Comparison of ENCODE assay signal across 1 cellular context in genomic region chr18:6414118-6414722, GRCh38.
TF ChIP-seq lines count a peak whose summit lies in the region.

No MANE protein-coding gene starts in this region.

TF ChIP-seq in HepG2, 621 proteins besides CTCF, POLR2A, EP300 and RAD21 (continued from another document and continues in another):
- TF ChIP-seq, protein P1, sequence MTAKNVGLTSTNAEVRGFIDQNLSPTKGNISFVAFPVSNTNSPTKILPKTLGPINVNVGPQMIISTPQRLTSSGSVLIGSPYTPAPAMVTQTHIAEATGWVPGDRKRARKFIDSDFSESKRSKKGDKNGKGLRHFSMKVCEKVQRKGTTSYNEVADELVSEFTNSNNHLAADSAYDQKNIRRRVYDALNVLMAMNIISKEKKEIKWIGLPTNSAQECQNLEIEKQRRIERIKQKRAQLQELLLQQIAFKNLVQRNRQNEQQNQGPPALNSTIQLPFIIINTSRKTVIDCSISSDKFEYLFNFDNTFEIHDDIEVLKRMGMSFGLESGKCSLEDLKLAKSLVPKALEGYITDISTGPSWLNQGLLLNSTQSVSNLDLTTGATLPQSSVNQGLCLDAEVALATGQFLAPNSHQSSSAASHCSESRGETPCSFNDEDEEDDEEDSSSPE (CRISPR knock-in tag; IDR thresholded peaks at IDR 0.05) = 0 out of 2 replicates have a peak, but pooled peaks have one; percentile 25
- no peak for TF ChIP-seq PAX8 (CRISPR knock-in tag; IDR thresholded peaks at IDR 0.05; ENCODE audit: borderline replicate concordance)
- peak; percentile 69; the same call in 1 of the 2 replicates for TF ChIP-seq ZNF446 (CRISPR knock-in tag; IDR thresholded peaks at IDR 0.05)
- TF ChIP-seq MNT (IDR thresholded peaks at IDR 0.05) = no peak
- TF ChIP-seq, protein P2, sequence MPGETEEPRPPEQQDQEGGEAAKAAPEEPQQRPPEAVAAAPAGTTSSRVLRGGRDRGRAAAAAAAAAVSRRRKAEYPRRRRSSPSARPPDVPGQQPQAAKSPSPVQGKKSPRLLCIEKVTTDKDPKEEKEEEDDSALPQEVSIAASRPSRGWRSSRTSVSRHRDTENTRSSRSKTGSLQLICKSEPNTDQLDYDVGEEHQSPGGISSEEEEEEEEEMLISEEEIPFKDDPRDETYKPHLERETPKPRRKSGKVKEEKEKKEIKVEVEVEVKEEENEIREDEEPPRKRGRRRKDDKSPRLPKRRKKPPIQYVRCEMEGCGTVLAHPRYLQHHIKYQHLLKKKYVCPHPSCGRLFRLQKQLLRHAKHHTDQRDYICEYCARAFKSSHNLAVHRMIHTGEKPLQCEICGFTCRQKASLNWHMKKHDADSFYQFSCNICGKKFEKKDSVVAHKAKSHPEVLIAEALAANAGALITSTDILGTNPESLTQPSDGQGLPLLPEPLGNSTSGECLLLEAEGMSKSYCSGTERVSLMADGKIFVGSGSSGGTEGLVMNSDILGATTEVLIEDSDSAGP (CRISPR knock-in tag; IDR thresholded peaks at IDR 0.05; ENCODE audit: borderline replicate concordance) = peak; percentile 56
- TF ChIP-seq, protein P3, sequence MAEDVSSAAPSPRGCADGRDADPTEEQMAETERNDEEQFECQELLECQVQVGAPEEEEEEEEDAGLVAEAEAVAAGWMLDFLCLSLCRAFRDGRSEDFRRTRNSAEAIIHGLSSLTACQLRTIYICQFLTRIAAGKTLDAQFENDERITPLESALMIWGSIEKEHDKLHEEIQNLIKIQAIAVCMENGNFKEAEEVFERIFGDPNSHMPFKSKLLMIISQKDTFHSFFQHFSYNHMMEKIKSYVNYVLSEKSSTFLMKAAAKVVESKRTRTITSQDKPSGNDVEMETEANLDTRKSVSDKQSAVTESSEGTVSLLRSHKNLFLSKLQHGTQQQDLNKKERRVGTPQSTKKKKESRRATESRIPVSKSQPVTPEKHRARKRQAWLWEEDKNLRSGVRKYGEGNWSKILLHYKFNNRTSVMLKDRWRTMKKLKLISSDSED (CRISPR knock-in tag; IDR thresholded peaks at IDR 0.05) = no peak
- TF ChIP-seq HIVEP1 (CRISPR knock-in tag; IDR thresholded peaks at IDR 0.05) = no peak
- TF ChIP-seq ZBTB49 (CRISPR knock-in tag; IDR thresholded peaks at IDR 0.05; ENCODE audit: borderline replicate concordance) = no peak
- no peak; the same call in 1 of the 2 replicates for TF ChIP-seq ZFP90 (CRISPR knock-in tag; IDR thresholded peaks at IDR 0.05; ENCODE audit: borderline replicate concordance)
- TF ChIP-seq, protein P4, sequence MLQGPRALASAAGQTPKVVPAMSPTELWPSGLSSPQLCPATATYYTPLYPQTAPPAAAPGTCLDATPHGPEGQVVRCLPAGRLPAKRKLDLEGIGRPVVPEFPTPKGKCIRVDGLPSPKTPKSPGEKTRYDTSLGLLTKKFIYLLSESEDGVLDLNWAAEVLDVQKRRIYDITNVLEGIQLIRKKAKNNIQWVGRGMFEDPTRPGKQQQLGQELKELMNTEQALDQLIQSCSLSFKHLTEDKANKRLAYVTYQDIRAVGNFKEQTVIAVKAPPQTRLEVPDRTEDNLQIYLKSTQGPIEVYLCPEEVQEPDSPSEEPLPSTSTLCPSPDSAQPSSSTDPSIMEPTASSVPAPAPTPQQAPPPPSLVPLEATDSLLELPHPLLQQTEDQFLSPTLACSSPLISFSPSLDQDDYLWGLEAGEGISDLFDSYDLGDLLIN (CRISPR knock-in tag; IDR thresholded peaks at IDR 0.05; ENCODE audit: borderline replicate concordance) = 0 out of 2 replicates have a peak, but pooled peaks have one; percentile 25
- no peak for TF ChIP-seq ZNF770 (CRISPR knock-in tag; IDR thresholded peaks at IDR 0.05)
- TF ChIP-seq, protein P5, sequence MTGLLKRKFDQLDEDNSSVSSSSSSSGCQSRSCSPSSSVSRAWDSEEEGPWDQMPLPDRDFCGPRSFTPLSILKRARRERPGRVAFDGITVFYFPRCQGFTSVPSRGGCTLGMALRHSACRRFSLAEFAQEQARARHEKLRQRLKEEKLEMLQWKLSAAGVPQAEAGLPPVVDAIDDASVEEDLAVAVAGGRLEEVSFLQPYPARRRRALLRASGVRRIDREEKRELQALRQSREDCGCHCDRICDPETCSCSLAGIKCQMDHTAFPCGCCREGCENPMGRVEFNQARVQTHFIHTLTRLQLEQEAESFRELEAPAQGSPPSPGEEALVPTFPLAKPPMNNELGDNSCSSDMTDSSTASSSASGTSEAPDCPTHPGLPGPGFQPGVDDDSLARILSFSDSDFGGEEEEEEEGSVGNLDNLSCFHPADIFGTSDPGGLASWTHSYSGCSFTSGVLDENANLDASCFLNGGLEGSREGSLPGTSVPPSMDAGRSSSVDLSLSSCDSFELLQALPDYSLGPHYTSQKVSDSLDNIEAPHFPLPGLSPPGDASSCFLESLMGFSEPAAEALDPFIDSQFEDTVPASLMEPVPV (CRISPR knock-in tag; IDR thresholded peaks at IDR 0.05) = peak; percentile 39; the same call in 1 of the 2 replicates
- 0 out of 2 replicates have a peak, but pooled peaks have one; percentile 8 for TF ChIP-seq THAP11 (CRISPR knock-in tag; IDR thresholded peaks at IDR 0.05)
- TF ChIP-seq ZNF788 (CRISPR knock-in tag; IDR thresholded peaks at IDR 0.05; ENCODE audit: borderline replicate concordance) = peak; percentile 20; the same call in 1 of the 2 replicates
- TF ChIP-seq, protein P6, sequence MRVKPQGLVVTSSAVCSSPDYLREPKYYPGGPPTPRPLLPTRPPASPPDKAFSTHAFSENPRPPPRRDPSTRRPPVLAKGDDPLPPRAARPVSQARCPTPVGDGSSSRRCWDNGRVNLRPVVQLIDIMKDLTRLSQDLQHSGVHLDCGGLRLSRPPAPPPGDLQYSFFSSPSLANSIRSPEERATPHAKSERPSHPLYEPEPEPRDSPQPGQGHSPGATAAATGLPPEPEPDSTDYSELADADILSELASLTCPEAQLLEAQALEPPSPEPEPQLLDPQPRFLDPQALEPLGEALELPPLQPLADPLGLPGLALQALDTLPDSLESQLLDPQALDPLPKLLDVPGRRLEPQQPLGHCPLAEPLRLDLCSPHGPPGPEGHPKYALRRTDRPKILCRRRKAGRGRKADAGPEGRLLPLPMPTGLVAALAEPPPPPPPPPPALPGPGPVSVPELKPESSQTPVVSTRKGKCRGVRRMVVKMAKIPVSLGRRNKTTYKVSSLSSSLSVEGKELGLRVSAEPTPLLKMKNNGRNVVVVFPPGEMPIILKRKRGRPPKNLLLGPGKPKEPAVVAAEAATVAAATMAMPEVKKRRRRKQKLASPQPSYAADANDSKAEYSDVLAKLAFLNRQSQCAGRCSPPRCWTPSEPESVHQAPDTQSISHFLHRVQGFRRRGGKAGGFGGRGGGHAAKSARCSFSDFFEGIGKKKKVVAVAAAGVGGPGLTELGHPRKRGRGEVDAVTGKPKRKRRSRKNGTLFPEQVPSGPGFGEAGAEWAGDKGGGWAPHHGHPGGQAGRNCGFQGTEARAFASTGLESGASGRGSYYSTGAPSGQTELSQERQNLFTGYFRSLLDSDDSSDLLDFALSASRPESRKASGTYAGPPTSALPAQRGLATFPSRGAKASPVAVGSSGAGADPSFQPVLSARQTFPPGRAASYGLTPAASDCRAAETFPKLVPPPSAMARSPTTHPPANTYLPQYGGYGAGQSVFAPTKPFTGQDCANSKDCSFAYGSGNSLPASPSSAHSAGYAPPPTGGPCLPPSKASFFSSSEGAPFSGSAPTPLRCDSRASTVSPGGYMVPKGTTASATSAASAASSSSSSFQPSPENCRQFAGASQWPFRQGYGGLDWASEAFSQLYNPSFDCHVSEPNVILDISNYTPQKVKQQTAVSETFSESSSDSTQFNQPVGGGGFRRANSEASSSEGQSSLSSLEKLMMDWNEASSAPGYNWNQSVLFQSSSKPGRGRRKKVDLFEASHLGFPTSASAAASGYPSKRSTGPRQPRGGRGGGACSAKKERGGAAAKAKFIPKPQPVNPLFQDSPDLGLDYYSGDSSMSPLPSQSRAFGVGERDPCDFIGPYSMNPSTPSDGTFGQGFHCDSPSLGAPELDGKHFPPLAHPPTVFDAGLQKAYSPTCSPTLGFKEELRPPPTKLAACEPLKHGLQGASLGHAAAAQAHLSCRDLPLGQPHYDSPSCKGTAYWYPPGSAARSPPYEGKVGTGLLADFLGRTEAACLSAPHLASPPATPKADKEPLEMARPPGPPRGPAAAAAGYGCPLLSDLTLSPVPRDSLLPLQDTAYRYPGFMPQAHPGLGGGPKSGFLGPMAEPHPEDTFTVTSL (CRISPR knock-in tag; IDR thresholded peaks at IDR 0.05; ENCODE audit: borderline replicate concordance) = no peak
- no peak for TF ChIP-seq MEIS1 (CRISPR knock-in tag; IDR thresholded peaks at IDR 0.05; ENCODE audit: borderline replicate concordance)
- TF ChIP-seq CBX5 (CRISPR knock-in tag; IDR thresholded peaks at IDR 0.05; ENCODE audit: borderline replicate concordance) = no peak
- no peak for TF ChIP-seq GLI4 (CRISPR knock-in tag; IDR thresholded peaks at IDR 0.05; ENCODE audit: borderline replicate concordance)
- TF ChIP-seq NKX3-1 (CRISPR knock-in tag; IDR thresholded peaks at IDR 0.05) = 0 out of 2 replicates have a peak, but pooled peaks have one; percentile 8
- TF ChIP-seq ZFP36L1 (CRISPR knock-in tag; IDR thresholded peaks at IDR 0.05) = no peak
- TF ChIP-seq ARNT (IDR thresholded peaks at IDR 0.05) = no peak
- TF ChIP-seq, protein P7, sequence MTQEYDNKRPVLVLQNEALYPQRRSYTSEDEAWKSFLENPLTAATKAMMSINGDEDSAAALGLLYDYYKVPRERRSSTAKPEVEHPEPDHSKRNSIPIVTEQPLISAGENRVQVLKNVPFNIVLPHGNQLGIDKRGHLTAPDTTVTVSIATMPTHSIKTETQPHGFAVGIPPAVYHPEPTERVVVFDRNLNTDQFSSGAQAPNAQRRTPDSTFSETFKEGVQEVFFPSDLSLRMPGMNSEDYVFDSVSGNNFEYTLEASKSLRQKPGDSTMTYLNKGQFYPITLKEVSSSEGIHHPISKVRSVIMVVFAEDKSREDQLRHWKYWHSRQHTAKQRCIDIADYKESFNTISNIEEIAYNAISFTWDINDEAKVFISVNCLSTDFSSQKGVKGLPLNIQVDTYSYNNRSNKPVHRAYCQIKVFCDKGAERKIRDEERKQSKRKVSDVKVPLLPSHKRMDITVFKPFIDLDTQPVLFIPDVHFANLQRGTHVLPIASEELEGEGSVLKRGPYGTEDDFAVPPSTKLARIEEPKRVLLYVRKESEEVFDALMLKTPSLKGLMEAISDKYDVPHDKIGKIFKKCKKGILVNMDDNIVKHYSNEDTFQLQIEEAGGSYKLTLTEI (CRISPR knock-in tag; conservative IDR thresholded peaks at IDR 0.05) = no peak
- TF ChIP-seq ZNF615 (CRISPR knock-in tag; IDR thresholded peaks at IDR 0.05; ENCODE audit: borderline replicate concordance) = no peak
- TF ChIP-seq ZNF782 (CRISPR knock-in tag; IDR thresholded peaks at IDR 0.05; ENCODE audit: borderline replicate concordance) = no peak
- TF ChIP-seq NR2F6 (IDR thresholded peaks at IDR 0.05) = no peak
- no peak for TF ChIP-seq NR2F6 (CRISPR knock-in tag; IDR thresholded peaks at IDR 0.05)
- TF ChIP-seq ZNF83 (CRISPR knock-in tag; IDR thresholded peaks at IDR 0.05; ENCODE audit: borderline replicate concordance) = no peak
- peak; percentile 17; the same call in 1 of the 2 replicates for TF ChIP-seq ZFX (CRISPR knock-in tag; IDR thresholded peaks at IDR 0.05; ENCODE audit: low read depth)
- no peak for TF ChIP-seq ZNF850 (CRISPR knock-in tag; conservative IDR thresholded peaks at IDR 0.05)
- TF ChIP-seq ZC3H13 (CRISPR knock-in tag; IDR thresholded peaks at IDR 0.05) = 0 out of 2 replicates have a peak, but pooled peaks have one; percentile 54
- no peak for TF ChIP-seq ZMYM3 (CRISPR knock-in tag; IDR thresholded peaks at IDR 0.05)
- 0 out of 2 replicates have a peak, but pooled peaks have one; percentile 25 for TF ChIP-seq IRF9 (CRISPR knock-in tag; IDR thresholded peaks at IDR 0.05; ENCODE audit: borderline replicate concordance)
- peak; percentile 50; the same call in 1 of the 2 replicates for TF ChIP-seq ARID2 (CRISPR knock-in tag; IDR thresholded peaks at IDR 0.05; ENCODE audit: borderline replicate concordance)
- no peak for TF ChIP-seq SIX1 (CRISPR knock-in tag; IDR thresholded peaks at IDR 0.05; ENCODE audit: borderline replicate concordance)
